In genomic region chr7:39948932-39949928, GRCh38 we compare ENCODE assay signal across 1 cellular context.
TF ChIP-seq lines count a peak whose summit lies in the region.

No MANE protein-coding gene starts in this region.

TF ChIP-seq in HepG2, 621 proteins besides CTCF, POLR2A, EP300 and RAD21 (continued from another document and continues in another):
- TF ChIP-seq SNAPC4 (CRISPR knock-in tag; IDR thresholded peaks at IDR 0.05): peak; percentile 37; the same call in 1 of the 2 replicates
- peak; percentile 69; the same call in 1 of the 2 replicates for TF ChIP-seq ZNF580 (CRISPR knock-in tag; IDR thresholded peaks at IDR 0.05; ENCODE audit: borderline replicate concordance, low read depth)
- peak; percentile 79; the same call in 1 of the 2 replicates for TF ChIP-seq YEATS2 (CRISPR knock-in tag; IDR thresholded peaks at IDR 0.05; ENCODE audit: borderline replicate concordance)
- peak; percentile 88; the same call in 1 of the 2 replicates for TF ChIP-seq NFKB2 (CRISPR knock-in tag; IDR thresholded peaks at IDR 0.05; ENCODE audit: borderline replicate concordance)
- peak; percentile 90 for TF ChIP-seq ZMYM4 (CRISPR knock-in tag; IDR thresholded peaks at IDR 0.05)
- peak; percentile 88 for TF ChIP-seq ZBTB20 (CRISPR knock-in tag; IDR thresholded peaks at IDR 0.05; ENCODE audit: borderline replicate concordance, low read depth)
- peak; percentile 74; the same call in 1 of the 2 replicates for TF ChIP-seq TIGD3 (CRISPR knock-in tag; IDR thresholded peaks at IDR 0.05; ENCODE audit: borderline replicate concordance)
- TF ChIP-seq SP4 (CRISPR knock-in tag; IDR thresholded peaks at IDR 0.05): peak; percentile 46
- TF ChIP-seq MYPOP (CRISPR knock-in tag; IDR thresholded peaks at IDR 0.05): peak; percentile 79; the same call in 1 of the 2 replicates
- no peak for TF ChIP-seq MAFK (conservative IDR thresholded peaks at IDR 0.05 in 1 of 2, IDR thresholded peaks at IDR 0.05 in 1 of 2; ENCODE audit: low read length in 2 of 2)
- TF ChIP-seq ZSCAN29 (CRISPR knock-in tag; conservative IDR thresholded peaks at IDR 0.05): 0 out of 2 replicates have a peak, but pooled peaks have one; percentile 70
- no peak for TF ChIP-seq ISX (CRISPR knock-in tag; conservative IDR thresholded peaks at IDR 0.05)
- peak; percentile 91 for TF ChIP-seq ELF1 (CRISPR knock-in tag; IDR thresholded peaks at IDR 0.05)
- no peak for TF ChIP-seq AKNA (CRISPR knock-in tag; IDR thresholded peaks at IDR 0.05; ENCODE audit: borderline replicate concordance)
- peak; percentile 92 for TF ChIP-seq ZNF430 (CRISPR knock-in tag; IDR thresholded peaks at IDR 0.05)
- TF ChIP-seq EED (CRISPR knock-in tag; IDR thresholded peaks at IDR 0.05): peak; percentile 59; the same call in 1 of the 2 replicates
- TF ChIP-seq ZNF280B (CRISPR knock-in tag; IDR thresholded peaks at IDR 0.05; ENCODE audit: borderline replicate concordance): peak; percentile 79; the same call in 1 of the 2 replicates
- TF ChIP-seq POGK (CRISPR knock-in tag; conservative IDR thresholded peaks at IDR 0.05): peak; percentile 80; the same call in 1 of the 2 replicates
- peak; percentile 77; the same call in 1 of the 2 replicates for TF ChIP-seq ZNF556 (CRISPR knock-in tag; IDR thresholded peaks at IDR 0.05; ENCODE audit: borderline replicate concordance)
- no peak for TF ChIP-seq TCF12 (IDR thresholded peaks at IDR 0.05)
- TF ChIP-seq TCF12 (CRISPR knock-in tag; IDR thresholded peaks at IDR 0.05): 0 out of 2 replicates have a peak, but pooled peaks have one; percentile 20
- peak; percentile 78 for TF ChIP-seq ARID4A (CRISPR knock-in tag; IDR thresholded peaks at IDR 0.05; ENCODE audit: borderline replicate concordance)
- 0 out of 2 replicates have a peak, but pooled peaks have one; percentile 76 for TF ChIP-seq ZNF713 (CRISPR knock-in tag; IDR thresholded peaks at IDR 0.05)
- TF ChIP-seq ZNF331 (CRISPR knock-in tag; IDR thresholded peaks at IDR 0.05): peak; percentile 49
- TF ChIP-seq FOXJ3 (CRISPR knock-in tag; IDR thresholded peaks at IDR 0.05; ENCODE audit: borderline replicate concordance): 0 out of 2 replicates have a peak, but pooled peaks have one; percentile 46
- TF ChIP-seq ZNF891 (CRISPR knock-in tag; IDR thresholded peaks at IDR 0.05): peak; percentile 88; the same call in 1 of the 2 replicates
- TF ChIP-seq ZNF574 (CRISPR knock-in tag; IDR thresholded peaks at IDR 0.05): peak; percentile 84
- TF ChIP-seq BORCS8-MEF2B (CRISPR knock-in tag; IDR thresholded peaks at IDR 0.05): peak; percentile 74; the same call in 1 of the 2 replicates
- TF ChIP-seq PITX1 (CRISPR knock-in tag; IDR thresholded peaks at IDR 0.05): peak; percentile 21
